Comparison of ENCODE assay signal across 31 cellular contexts in genomic region chr3:52829906-52830463, GRCh38. TPM values are rescaled to one million over a fixed set of nuclear protein-coding genes. Genes with fewer than 3 reads are reported as not detected.
DNase-seq lines count a peak whose midpoint lies in the region; ATAC-seq, FAIRE-seq and TF ChIP-seq lines count a peak whose summit lies in the region.
"Had no signal": no experiment of that assay in that cellular context is flagged by ENCODE, and none has a peak within 500 bp of the region (broad histone marks: within the 10 kb centered on the region; RNA-seq: fewer than 3 reads in every experiment).

No MANE protein-coding gene starts in this region.

- TF ChIP-seq RAD21 in HepG2 (CRISPR knock-in tag; IDR thresholded peaks at IDR 0.05), result no peak

- no peaks in the 10 kb centered on the region for H4K20me1 ChIP-seq in HepG2 (ENCODE audit: insufficient read depth, low read length)

- 23% methylated on average over 5 of the region's 10 CpGs for WGBS in HepG2 (ENCODE audit: low lambda C conversion rate)
- WGBS in tibial nerve, 2 donors, result 84 to 87% methylated on average over 10 of the region's 10 CpGs

- peak overlapping the region in 2 of 3 experiments; percentile 25 to 60; a peak in 5 of 6 replicates for H3K4me3 ChIP-seq in HepG2 (replicated peaks in 1 of 3; ENCODE audit: insufficient read depth in 1 of 3, low read depth in 2 of 3, low read length in 3 of 3)
- H3K4me3 ChIP-seq in tibial nerve, result no peak overlapping the region
- H3K4me3 ChIP-seq: testis had no signal

- ATAC-seq in HepG2 (no peak), GM18873 (IDR thresholded peaks at IDR 0.05; ENCODE audit: low FRiP score, unreplicated experiment) (no peak)
- ATAC-seq: SK-N-SH treated with all-trans-retinoic acid at 6 μM for 48 hours; stimulated activated naive B cell treated with anti-CD40 and anti-IgM and Interleukin-4, amounts not matched to agents 10 μg/mL and 1 μg/mL and 100 μg/mL, for 72 hours had no signal

- no peak for FAIRE-seq in HepG2 (lab: Jason Lieb, UNC)
- FAIRE-seq: A204.1, GM19239, keratinocyte had no signal

- H3K9me3 ChIP-seq in HepG2 (ENCODE audit: low read length) (no peaks in the 10 kb centered on the region), tibial nerve (no peaks in the 10 kb centered on the region)
- H3K9me3 ChIP-seq: BE2C, Caco-2, testis had no signal

- no peak overlapping the region for H3K9ac ChIP-seq in HepG2 (ENCODE audit: insufficient read depth, low read depth, low read length)

- POLR2A ChIA-PET in HepG2 (lab: Yijun Ruan, JAX), result interaction anchor here (0.6 to 1.6 kb wide), 4 partner anchors 9 to 59 kb away, joined by 3 to 4 read pairs (median 4); partner anchors contain the start of gene NEK4

- DNase-seq in NCI-H345 (lab: John Stamatoyannopoulos, UW) (peak; percentile 34), NCI-H345 treated with DMSO at 0.1 percent for 48 hours (lab: John Stamatoyannopoulos, UW; ENCODE audit: unreplicated experiment) (no peak), NOMO-1 treated with dmso at 0.1 percent for 144 hours (lab: John Stamatoyannopoulos, UW; ENCODE audit: unreplicated experiment) (peak; percentile 64), HepG2 (ENCODE audit: low spot score) (no peak), GOT3 (lab: John Stamatoyannopoulos, UW) (no peak), tibial nerve (ENCODE audit: low spot score in 2 of 2) (no peak), Calu3 (no peak)
- DNase-seq: activated CD8-positive, alpha-beta memory T cell treated with anti-CD3 and anti-CD28 coated beads, Interleukin-2, amount 50 U/mL, for 4 hours; activated naive CD8-positive, alpha-beta T cell treated with anti-CD3 and anti-CD28 coated beads, Interleukin-2, amount 10 ng/mL, durations not matched to agents 7 days and 5 days; BE2C; Caco-2; effector memory CD4-positive, alpha-beta T cell; foreskin melanocyte; hypothalamus; mammary epithelial cell; NCI-H1436 treated with DMSO at 0.1 percent for 48 hours; NCI-H446 treated with DMSO at 0.1 percent for 48 hours; nucleus accumbens; stimulated activated CD4-positive, alpha-beta T cell treated with anti-CD3 and anti-CD28 coated beads, Interleukin-2, amount 100 ng/mL, for 48 hours; stimulated activated naive B cell treated with anti-CD40 and anti-IgM and Interleukin-4, amounts not matched to agents 10 μg/mL and 1 μg/mL and 100 μg/mL, for 72 hours; testis; WERI-Rb-1 had no signal

- no peaks in the 10 kb centered on the region for H3K36me3 Mint-ChIP-seq in Calu3 (ENCODE audit: insufficient read depth, unreplicated experiment)
- H3K36me3 Mint-ChIP-seq: activated naive CD8-positive, alpha-beta T cell treated with anti-CD3 and anti-CD28 coated beads, Interleukin-2, amount 10 ng/mL, durations not matched to agents 7 days and 5 days had no signal

- CTCF ChIA-PET in HepG2 (lab: Yijun Ruan, JAX; ENCODE audit: low intra/inter-chr PET ratio, low total read pairs) (no interaction called here), Calu3 (lab: Charles Lee) (no interaction called here)

- TF ChIP-seq POLR2A in HepG2 (IDR thresholded peaks at IDR 0.05; ENCODE audit: insufficient read depth in 1 of 2, low read depth in 2 of 2, low read length in 2 of 2), result no peak
- no peak for TF ChIP-seq POLR2A in tibial nerve (IDR thresholded peaks at IDR 0.05)

- intact Hi-C loops in HepG2 (cut with micrococcal nuclease; ENCODE audit: unreplicated experiment), result loop anchor here (2.0 to 10.0 kb wide), 2 partner anchors 15 to 55 kb away; partner anchors contain the start of genes ITIH1 and NEK4
- intact Hi-C loops in Calu3 (cut with micrococcal nuclease; ENCODE audit: unreplicated experiment), result no loop called here

- peak overlapping the region; percentile 86 for H3K4me2 ChIP-seq in HepG2 (ENCODE audit: low read depth, low read length)

- H3K4me1 ChIP-seq in HepG2 (ENCODE audit: insufficient read depth, low read length), result peaks cover 78% of the 10 kb centered on the region
- peaks cover 0 to 15% (median 2%) of the 10 kb centered on the region in 4 donors for H3K4me1 ChIP-seq in tibial nerve
- H3K4me1 ChIP-seq: testis had no signal

- no peaks in the 10 kb centered on the region for H3K79me2 ChIP-seq in HepG2 (ENCODE audit: insufficient read depth, low read length)

- H3K9me3 Mint-ChIP-seq in Calu3 (ENCODE audit: low read depth, unreplicated experiment), result no peaks in the 10 kb centered on the region
- H3K9me3 Mint-ChIP-seq: activated naive CD8-positive, alpha-beta T cell treated with anti-CD3 and anti-CD28 coated beads, Interleukin-2, amount 10 ng/mL, durations not matched to agents 7 days and 5 days; activated T-helper 2 cell treated with anti-CD3 and anti-CD28 coated beads, Interferon-gamma antibody, Interleukin-2, Interleukin-4, amounts not matched to agents 10 μg/mL and 5 μg/mL and 100 μg/mL, durations not matched to agents 14 hours and 24 hours and 36 hours; stimulated activated naive B cell treated with anti-CD40 and anti-IgM and Interleukin-4, amounts not matched to agents 10 μg/mL and 1 μg/mL and 100 μg/mL, for 72 hours had no signal

- H2AFZ ChIP-seq in HepG2 (ENCODE audit: low read length), result peak overlapping the region; percentile 18

- H3K4me1 Mint-ChIP-seq in Calu3 (ENCODE audit: low read depth, unreplicated experiment), result peaks cover 27% of the 10 kb centered on the region
- H3K4me1 Mint-ChIP-seq: stimulated activated naive B cell treated with anti-CD40 and anti-IgM and Interleukin-4, amounts not matched to agents 10 μg/mL and 1 μg/mL and 100 μg/mL, for 72 hours had no signal

- in situ Hi-C loops in HepG2 (cut with HindIII; ENCODE audit: extremely low pct_ligation_motif_present, low pct_unique_long_range_greater_than_20kb), result no loop called here

- no peaks in the 10 kb centered on the region for H3K27me3 ChIP-seq in HepG2 (ENCODE audit: control insufficient read depth in 1 of 2, insufficient read depth in 2 of 2, low read length in 2 of 2)
- H3K27me3 ChIP-seq in tibial nerve, result no peaks in the 10 kb centered on the region
- H3K27me3 ChIP-seq: BE2C, testis had no signal

- H3K36me3 ChIP-seq in HepG2 (replicated peaks in 1 of 2; ENCODE audit: control insufficient read depth in 1 of 2, insufficient read depth in 2 of 2, low read length in 2 of 2) (no peaks in the 10 kb centered on the region), tibial nerve (peaks cover 0 to 62% (median 0%) of the 10 kb centered on the region in 3 donors)
- H3K36me3 ChIP-seq: BE2C, WERI-Rb-1 had no signal

- H3K27me3 Mint-ChIP-seq in Calu3 (ENCODE audit: unreplicated experiment), result no peaks in the 10 kb centered on the region
- H3K27me3 Mint-ChIP-seq: activated naive CD8-positive, alpha-beta T cell treated with anti-CD3 and anti-CD28 coated beads, Interleukin-2, amount 10 ng/mL, durations not matched to agents 7 days and 5 days; stimulated activated naive B cell treated with anti-CD40 and anti-IgM and Interleukin-4, amounts not matched to agents 10 μg/mL and 1 μg/mL and 100 μg/mL, for 72 hours had no signal

- TSS peak; percentile 47 for BruUV-seq in HepG2 (replicated peaks; lab: Mats Ljungman, UMichigan)
- no TSS peak for BruUV-seq in Calu3 (replicated peaks; lab: Mats Ljungman, UMichigan)

- H3K4me3 Mint-ChIP-seq in Calu3 (ENCODE audit: low read depth, unreplicated experiment), result no peak overlapping the region
- H3K4me3 Mint-ChIP-seq: activated naive CD8-positive, alpha-beta T cell treated with anti-CD3 and anti-CD28 coated beads, Interleukin-2, amount 10 ng/mL, durations not matched to agents 7 days and 5 days; stimulated activated naive B cell treated with anti-CD40 and anti-IgM and Interleukin-4, amounts not matched to agents 10 μg/mL and 1 μg/mL and 100 μg/mL, for 72 hours had no signal

- no peak overlapping the region for H3K27ac Mint-ChIP-seq in Calu3 (ENCODE audit: unreplicated experiment)
- H3K27ac Mint-ChIP-seq: activated naive CD8-positive, alpha-beta T cell treated with anti-CD3 and anti-CD28 coated beads, Interleukin-2, amount 10 ng/mL, durations not matched to agents 7 days and 5 days; activated T-helper 2 cell treated with anti-CD3 and anti-CD28 coated beads, Interferon-gamma antibody, Interleukin-2, Interleukin-4, amounts not matched to agents 10 μg/mL and 5 μg/mL and 100 μg/mL, durations not matched to agents 14 hours and 24 hours and 36 hours; stimulated activated naive B cell treated with anti-CD40 and anti-IgM and Interleukin-4, amounts not matched to agents 10 μg/mL and 1 μg/mL and 100 μg/mL, for 72 hours had no signal

- H3K27ac ChIP-seq in HepG2 (ENCODE audit: extremely low read length, insufficient read depth, low read length) (no peak overlapping the region), tibial nerve (no peak overlapping the region)
- H3K27ac ChIP-seq: testis, WERI-Rb-1 had no signal

- TF ChIP-seq CTCF in HepG2 (CRISPR knock-in tag; IDR thresholded peaks at IDR 0.05) (no peak), tibial nerve (IDR thresholded peaks at IDR 0.05) (no peak), Calu3 (IDR thresholded peaks at IDR 0.05; ENCODE audit: unreplicated experiment) (no peak)

- TF ChIP-seq EP300 in HepG2 (IDR thresholded peaks at IDR 0.05; ENCODE audit: low read depth in 2 of 2, low read length in 2 of 2) (no peak), HepG2 (CRISPR knock-in tag; IDR thresholded peaks at IDR 0.05; ENCODE audit: borderline replicate concordance) (no peak), tibial nerve (IDR thresholded peaks at IDR 0.05) (no peak)

RNA-seq across cellular contexts. Expression of gene ITIH4, which starts 0.5 kb away (rescaled TPM):
- total RNA-seq in HepG2 (2016; rRNA removed; fragmentation: Illumina TruSeq; extraction: Trizol), result 1.5 and 5.3 TPM in 2 replicates
- total RNA-seq in HepG2 (2016; cell fraction: cytosol; rRNA removed; fragmentation: Illumina TruSeq; extraction: Trizol; ENCODE audit: low read depth), result 1.1 and 1.6 TPM in 2 replicates
- 2.2 and 6.6 TPM in 2 replicates for total RNA-seq in HepG2 (2016; cell fraction: insoluble cytoplasmic fraction; rRNA removed; fragmentation: Illumina TruSeq; extraction: Trizol)
- 1.0 and 2.3 TPM in 2 replicates for total RNA-seq in HepG2 (2016; cell fraction: membrane; rRNA removed; fragmentation: Illumina TruSeq; extraction: Trizol)
- total RNA-seq in HepG2 (2016; cell fraction: nucleus; rRNA removed; fragmentation: Illumina TruSeq; extraction: Trizol), result 6.0 and 8.7 TPM in 2 replicates
- 2.7 and 3.7 TPM in 2 replicates for polyA plus RNA-seq in HepG2 (2011; rRNA removed)
- 1.1 and 1.6 TPM in 2 replicates for polyA plus RNA-seq in HepG2 (2011; cell fraction: cytosol; rRNA removed)
- polyA plus RNA-seq in HepG2 (2011; cell fraction: nucleus; rRNA removed), result 6.7 and 7.2 TPM in 2 replicates
- polyA plus RNA-seq in HepG2 (2012), result 0.95 TPM in 1 of 2 replicates, not detected in the other
- 0.76 and 1.1 TPM in 2 replicates for polyA plus RNA-seq in HepG2 (2016; cell fraction: cytosol; fragmentation: Illumina TruSeq; extraction: Trizol; ENCODE audit: low read depth)
- 1.3 and 1.6 TPM in 2 replicates for polyA plus RNA-seq in HepG2 (2016; cell fraction: insoluble cytoplasmic fraction; fragmentation: Illumina TruSeq; extraction: Trizol; ENCODE audit: low read depth)
- 1.2 and 1.4 TPM in 2 replicates for polyA plus RNA-seq in HepG2 (2016; cell fraction: membrane; fragmentation: Illumina TruSeq; extraction: Trizol; ENCODE audit: low read depth)
- 10.2 and 12.6 TPM in 2 replicates for polyA plus RNA-seq in HepG2 (2016; cell fraction: nucleus; fragmentation: Illumina TruSeq; extraction: Trizol; ENCODE audit: insufficient read depth, low read depth)
- polyA minus RNA-seq in HepG2 (2011; rRNA and poly(A)+ RNA removed; ENCODE audit: low replicate concordance), result 1.8 and 2.5 TPM in 2 replicates
- 0.59 and 0.97 TPM in 2 replicates for polyA minus RNA-seq in HepG2 (2011; cell fraction: cytosol; rRNA and poly(A)+ RNA removed)
- polyA minus RNA-seq in HepG2 (2011; cell fraction: nucleus; rRNA and poly(A)+ RNA removed), result 0.64 and 2.5 TPM in 2 replicates
- 10 to 100 TPM in 2 of 4 donors, 1 to 10 TPM in 2; 5.4 to 24.9 (median 10.1) TPM for total RNA-seq in tibial nerve
- 1.6 and 3.0 TPM in 2 replicates for total RNA-seq in Calu3 (2022)

RNA-seq across cellular contexts. Expression of gene MUSTN1, which starts 4.8 kb away (rescaled TPM):
- total RNA-seq in HepG2 (2016; rRNA removed; fragmentation: Illumina TruSeq; extraction: Trizol) (1.3 and 1.4 TPM in 2 replicates), tibial nerve (10 to 100 TPM; 38.5 to 77.9 (median 64.9) TPM), Calu3 (2022) (0.66 TPM in 1 of 2 replicates, not detected in the other)
- total RNA-seq in HepG2 (2016; cell fraction: cytosol; rRNA removed; fragmentation: Illumina TruSeq; extraction: Trizol; ENCODE audit: low read depth), result 1.1 TPM in 1 of 2 replicates, not detected in the other
- 1.8 and 2.0 TPM in 2 replicates for total RNA-seq in HepG2 (2016; cell fraction: insoluble cytoplasmic fraction; rRNA removed; fragmentation: Illumina TruSeq; extraction: Trizol)
- total RNA-seq in HepG2 (2016; cell fraction: membrane; rRNA removed; fragmentation: Illumina TruSeq; extraction: Trizol), result 0.62 and 1.3 TPM in 2 replicates
- 1.5 and 1.8 TPM in 2 replicates for total RNA-seq in HepG2 (2016; cell fraction: nucleus; rRNA removed; fragmentation: Illumina TruSeq; extraction: Trizol)
- polyA plus RNA-seq in HepG2 (2011; rRNA removed), result 0.60 and 0.84 TPM in 2 replicates
- 0.46 and 0.76 TPM in 2 replicates for polyA plus RNA-seq in HepG2 (2011; cell fraction: cytosol; rRNA removed)
- 8.5 TPM in 2 replicates for polyA plus RNA-seq in HepG2 (2011; cell fraction: nucleus; rRNA removed)
- polyA plus RNA-seq in HepG2 (2012), result 0.59 and 1.6 TPM in 2 replicates
- polyA plus RNA-seq in HepG2 (2016; cell fraction: cytosol; fragmentation: Illumina TruSeq; extraction: Trizol; ENCODE audit: low read depth), result 0.95 and 1.2 TPM in 2 replicates
- 1.7 and 2.2 TPM in 2 replicates for polyA plus RNA-seq in HepG2 (2016; cell fraction: insoluble cytoplasmic fraction; fragmentation: Illumina TruSeq; extraction: Trizol; ENCODE audit: low read depth)
- polyA plus RNA-seq in HepG2 (2016; cell fraction: membrane; fragmentation: Illumina TruSeq; extraction: Trizol; ENCODE audit: low read depth), result 0.33 and 0.93 TPM in 2 replicates
- 4.6 and 6.7 TPM in 2 replicates for polyA plus RNA-seq in HepG2 (2016; cell fraction: nucleus; fragmentation: Illumina TruSeq; extraction: Trizol; ENCODE audit: insufficient read depth, low read depth)
- 0.54 TPM in 1 of 2 replicates, not detected in the other for polyA minus RNA-seq in HepG2 (2011; rRNA and poly(A)+ RNA removed; ENCODE audit: low replicate concordance)
- not detected in 2 replicates for polyA minus RNA-seq in HepG2 (2011; cell fraction: cytosol; rRNA and poly(A)+ RNA removed)
- not detected in 2 replicates for polyA minus RNA-seq in HepG2 (2011; cell fraction: nucleus; rRNA and poly(A)+ RNA removed)
- total RNA-seq: Daoy, mammary epithelial cell had no signal
- polyA plus RNA-seq: keratinocyte had no signal

RNA-seq across cellular contexts. Expression of gene ITIH3, which starts 35.4 kb away (rescaled TPM):
- total RNA-seq in HepG2 (2016; rRNA removed; fragmentation: Illumina TruSeq; extraction: Trizol) (38.9 and 105 TPM in 2 replicates), tibial nerve (10 to 100 TPM in 3 of 4 donors, 1 to 10 TPM in 1; 9.4 to 29.6 (median 20.1) TPM), Calu3 (2022) (not detected in 2 replicates)
- 10.8 and 12.0 TPM in 2 replicates for total RNA-seq in HepG2 (2016; cell fraction: cytosol; rRNA removed; fragmentation: Illumina TruSeq; extraction: Trizol; ENCODE audit: low read depth)
- 37.6 and 103 TPM in 2 replicates for total RNA-seq in HepG2 (2016; cell fraction: insoluble cytoplasmic fraction; rRNA removed; fragmentation: Illumina TruSeq; extraction: Trizol)
- 14.7 and 16.8 TPM in 2 replicates for total RNA-seq in HepG2 (2016; cell fraction: membrane; rRNA removed; fragmentation: Illumina TruSeq; extraction: Trizol)
- 132 and 140 TPM in 2 replicates for total RNA-seq in HepG2 (2016; cell fraction: nucleus; rRNA removed; fragmentation: Illumina TruSeq; extraction: Trizol)
- 632 and 1,233 TPM in 2 replicates for polyA plus RNA-seq in HepG2 (2011; rRNA removed)
- 347 and 666 TPM in 2 replicates for polyA plus RNA-seq in HepG2 (2011; cell fraction: cytosol; rRNA removed)
- polyA plus RNA-seq in HepG2 (2011; cell fraction: nucleus; rRNA removed), result 3,464 and 4,379 TPM in 2 replicates
- polyA plus RNA-seq in HepG2 (2012), result 718 and 962 TPM in 2 replicates
- polyA plus RNA-seq in HepG2 (2016; cell fraction: cytosol; fragmentation: Illumina TruSeq; extraction: Trizol; ENCODE audit: low read depth), result 7.0 and 7.3 TPM in 2 replicates
- 31.3 and 36.2 TPM in 2 replicates for polyA plus RNA-seq in HepG2 (2016; cell fraction: insoluble cytoplasmic fraction; fragmentation: Illumina TruSeq; extraction: Trizol; ENCODE audit: low read depth)
- polyA plus RNA-seq in HepG2 (2016; cell fraction: membrane; fragmentation: Illumina TruSeq; extraction: Trizol; ENCODE audit: low read depth), result 10.3 TPM in 2 replicates
- polyA plus RNA-seq in HepG2 (2016; cell fraction: nucleus; fragmentation: Illumina TruSeq; extraction: Trizol; ENCODE audit: insufficient read depth, low read depth), result 273 and 284 TPM in 2 replicates
- 0.26 and 415 TPM in 2 replicates for polyA minus RNA-seq in HepG2 (2011; rRNA and poly(A)+ RNA removed; ENCODE audit: low replicate concordance)
- polyA minus RNA-seq in HepG2 (2011; cell fraction: cytosol; rRNA and poly(A)+ RNA removed), result 134 and 348 TPM in 2 replicates
- 662 and 1,024 TPM in 2 replicates for polyA minus RNA-seq in HepG2 (2011; cell fraction: nucleus; rRNA and poly(A)+ RNA removed)
- total RNA-seq: activated naive CD8-positive, alpha-beta T cell treated with anti-CD3 and anti-CD28 coated beads, Interleukin-2, amount 10 ng/mL, durations not matched to agents 7 days and 5 days; activated T-helper 2 cell treated with anti-CD3 and anti-CD28 coated beads, Interferon-gamma antibody, Interleukin-2, Interleukin-4, amounts not matched to agents 10 μg/mL and 5 μg/mL and 100 μg/mL, durations not matched to agents 14 hours and 24 hours and 36 hours; Daoy; mammary epithelial cell; T-helper 2 cell treated with Interferon-gamma antibody and Interleukin-4, amounts not matched to agents 100 ng/mL and 5 ng/mL, for 36 hours had no signal
- polyA plus RNA-seq: keratinocyte, mammary epithelial cell had no signal

RNA-seq across cellular contexts. Expression of gene ITIH1, which starts 52.6 kb away (rescaled TPM):
- 9.8 and 12.3 TPM in 2 replicates for total RNA-seq in HepG2 (2016; rRNA removed; fragmentation: Illumina TruSeq; extraction: Trizol)
- total RNA-seq in HepG2 (2016; cell fraction: cytosol; rRNA removed; fragmentation: Illumina TruSeq; extraction: Trizol; ENCODE audit: low read depth), result 7.6 and 10.0 TPM in 2 replicates
- total RNA-seq in HepG2 (2016; cell fraction: insoluble cytoplasmic fraction; rRNA removed; fragmentation: Illumina TruSeq; extraction: Trizol), result 7.8 and 12.6 TPM in 2 replicates
- total RNA-seq in HepG2 (2016; cell fraction: membrane; rRNA removed; fragmentation: Illumina TruSeq; extraction: Trizol), result 10.1 and 13.2 TPM in 2 replicates
- total RNA-seq in HepG2 (2016; cell fraction: nucleus; rRNA removed; fragmentation: Illumina TruSeq; extraction: Trizol), result 10.1 and 14.4 TPM in 2 replicates
- polyA plus RNA-seq in HepG2 (2011; rRNA removed), result 19.6 and 46.5 TPM in 2 replicates
- polyA plus RNA-seq in HepG2 (2011; cell fraction: cytosol; rRNA removed), result 19.0 and 27.6 TPM in 2 replicates
- polyA plus RNA-seq in HepG2 (2011; cell fraction: nucleus; rRNA removed), result 84.4 and 124 TPM in 2 replicates
- 39.9 and 42.6 TPM in 2 replicates for polyA plus RNA-seq in HepG2 (2012)
- polyA plus RNA-seq in HepG2 (2016; cell fraction: cytosol; fragmentation: Illumina TruSeq; extraction: Trizol; ENCODE audit: low read depth), result 8.5 and 8.8 TPM in 2 replicates
- 9.1 and 10.1 TPM in 2 replicates for polyA plus RNA-seq in HepG2 (2016; cell fraction: insoluble cytoplasmic fraction; fragmentation: Illumina TruSeq; extraction: Trizol; ENCODE audit: low read depth)
- 8.5 and 11.6 TPM in 2 replicates for polyA plus RNA-seq in HepG2 (2016; cell fraction: membrane; fragmentation: Illumina TruSeq; extraction: Trizol; ENCODE audit: low read depth)
- 21.9 and 26.1 TPM in 2 replicates for polyA plus RNA-seq in HepG2 (2016; cell fraction: nucleus; fragmentation: Illumina TruSeq; extraction: Trizol; ENCODE audit: insufficient read depth, low read depth)
- 17.9 TPM in 1 of 2 replicates, not detected in the other for polyA minus RNA-seq in HepG2 (2011; rRNA and poly(A)+ RNA removed; ENCODE audit: low replicate concordance)
- polyA minus RNA-seq in HepG2 (2011; cell fraction: cytosol; rRNA and poly(A)+ RNA removed), result 5.0 and 10.8 TPM in 2 replicates
- 9.7 and 16.8 TPM in 2 replicates for polyA minus RNA-seq in HepG2 (2011; cell fraction: nucleus; rRNA and poly(A)+ RNA removed)
- total RNA-seq in tibial nerve, result 1 to 10 TPM in 1 of 4 donors, not detected in 3; 4.1 TPM
- total RNA-seq in Calu3 (2022), result 0.47 and 1.0 TPM in 2 replicates
- total RNA-seq: activated naive CD8-positive, alpha-beta T cell treated with anti-CD3 and anti-CD28 coated beads, Interleukin-2, amount 10 ng/mL, durations not matched to agents 7 days and 5 days; activated T-helper 2 cell treated with anti-CD3 and anti-CD28 coated beads, Interferon-gamma antibody, Interleukin-2, Interleukin-4, amounts not matched to agents 10 μg/mL and 5 μg/mL and 100 μg/mL, durations not matched to agents 14 hours and 24 hours and 36 hours; Caco-2; chondrocyte; Daoy; mammary epithelial cell; T-helper 2 cell treated with Interferon-gamma antibody and Interleukin-4, amounts not matched to agents 100 ng/mL and 5 ng/mL, for 36 hours had no signal
- polyA plus RNA-seq: keratinocyte, mammary epithelial cell had no signal

RNA-seq across cellular contexts. Expression of gene NEK4, which starts 59.2 kb away (rescaled TPM):
- total RNA-seq in HepG2 (2016; rRNA removed; fragmentation: Illumina TruSeq; extraction: Trizol), result 38.0 and 38.5 TPM in 2 replicates
- 18.0 and 19.7 TPM in 2 replicates for total RNA-seq in HepG2 (2016; cell fraction: cytosol; rRNA removed; fragmentation: Illumina TruSeq; extraction: Trizol; ENCODE audit: low read depth)
- total RNA-seq in HepG2 (2016; cell fraction: insoluble cytoplasmic fraction; rRNA removed; fragmentation: Illumina TruSeq; extraction: Trizol), result 34.9 and 36.4 TPM in 2 replicates
- total RNA-seq in HepG2 (2016; cell fraction: membrane; rRNA removed; fragmentation: Illumina TruSeq; extraction: Trizol), result 51.1 and 53.4 TPM in 2 replicates
- total RNA-seq in HepG2 (2016; cell fraction: nucleus; rRNA removed; fragmentation: Illumina TruSeq; extraction: Trizol), result 26.1 and 33.6 TPM in 2 replicates
- 16.5 and 16.7 TPM in 2 replicates for polyA plus RNA-seq in HepG2 (2011; rRNA removed)
- 8.4 and 11.3 TPM in 2 replicates for polyA plus RNA-seq in HepG2 (2011; cell fraction: cytosol; rRNA removed)
- 13.6 and 17.2 TPM in 2 replicates for polyA plus RNA-seq in HepG2 (2011; cell fraction: nucleus; rRNA removed)
- 13.3 and 14.9 TPM in 2 replicates for polyA plus RNA-seq in HepG2 (2012)
- 8.7 and 9.1 TPM in 2 replicates for polyA plus RNA-seq in HepG2 (2016; cell fraction: cytosol; fragmentation: Illumina TruSeq; extraction: Trizol; ENCODE audit: low read depth)
- 27.2 and 31.1 TPM in 2 replicates for polyA plus RNA-seq in HepG2 (2016; cell fraction: insoluble cytoplasmic fraction; fragmentation: Illumina TruSeq; extraction: Trizol; ENCODE audit: low read depth)
- 22.7 and 22.9 TPM in 2 replicates for polyA plus RNA-seq in HepG2 (2016; cell fraction: membrane; fragmentation: Illumina TruSeq; extraction: Trizol; ENCODE audit: low read depth)
- polyA plus RNA-seq in HepG2 (2016; cell fraction: nucleus; fragmentation: Illumina TruSeq; extraction: Trizol; ENCODE audit: insufficient read depth, low read depth), result 31.4 and 31.8 TPM in 2 replicates
- polyA minus RNA-seq in HepG2 (2011; rRNA and poly(A)+ RNA removed; ENCODE audit: low replicate concordance), result 8.2 and 15.1 TPM in 2 replicates
- 12.0 and 14.8 TPM in 2 replicates for polyA minus RNA-seq in HepG2 (2011; cell fraction: cytosol; rRNA and poly(A)+ RNA removed)
- 31.7 and 49.4 TPM in 2 replicates for polyA minus RNA-seq in HepG2 (2011; cell fraction: nucleus; rRNA and poly(A)+ RNA removed)
- total RNA-seq in tibial nerve, result 10 to 100 TPM; 19.2 to 26.7 (median 20.5) TPM
- 31.9 and 33.8 TPM in 2 replicates for total RNA-seq in Calu3 (2022)

Comparison
In these comparisons a context has a peak if more than half of its experiments do, and no peak if none do; other contexts are left out.
1. DNase-seq: peak in NCI-H345 (single experiment) and NOMO-1 treated with dmso at 0.1 percent for 144 hours (single experiment); none in NCI-H345 treated with DMSO at 0.1 percent for 48 hours (single experiment), HepG2 (single experiment), GOT3 (single experiment), tibial nerve (0 of 2) and Calu3 (single experiment).
2. H3K4me3 ChIP-seq: peak in HepG2 (2 of 3); none in tibial nerve (0 of 4).
3. RNA of gene MUSTN1, which starts 4.8 kb away (total RNA-seq): 38.5 to 77.9 TPM in tibial nerve; 0.62 to 2.0 TPM in HepG2 and 0.66 TPM in Calu3; every median in the first group is over 10 times any median in the second.
4. RNA of gene ITIH3, which starts 35.4 kb away (total RNA-seq): 10.8 to 140 TPM in HepG2 and 9.4 to 29.6 TPM in tibial nerve; not detected in Calu3; every median in the first group is over 10 times any median in the second.